ENCODE assay signal across 34 cellular contexts in the genomic region with DNA sequence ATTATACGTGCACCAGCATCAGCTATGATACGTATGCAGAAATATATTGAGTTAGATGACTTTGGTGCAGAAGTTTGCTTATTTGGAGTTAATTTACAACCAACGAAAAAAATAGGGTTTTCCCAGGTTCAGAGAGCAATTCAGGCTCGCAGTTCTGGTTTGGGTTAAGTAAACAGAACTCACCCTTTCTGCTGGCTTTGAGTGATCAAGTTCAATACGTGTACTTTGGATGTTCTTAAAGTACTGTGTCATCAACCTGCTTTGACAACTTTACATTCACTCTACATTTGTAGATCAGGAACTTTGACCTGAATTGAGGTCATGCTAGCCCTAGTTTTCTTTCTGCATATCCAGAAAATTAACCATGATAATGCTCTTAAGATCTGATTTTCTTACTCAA. TPM values are rescaled to one million over a fixed set of nuclear protein-coding genes. Genes with fewer than 3 reads are reported as not detected.
"Had no signal": no experiment of that assay in that cellular context is flagged by ENCODE, and none has a peak within 500 bp of the region (broad histone marks: within the 10 kb centered on the region; RNA-seq: fewer than 3 reads in every experiment).

No MANE protein-coding gene starts in this region.

- H3K36me3 Mint-ChIP-seq: immature natural killer cell; mesothelial cell of epicardium; naive thymus-derived CD8-positive, alpha-beta T cell had no signal

- H3K4me3 Mint-ChIP-seq: central memory CD8-positive, alpha-beta T cell; effector memory CD8-positive, alpha-beta T cell; immature natural killer cell; mesothelial cell of epicardium; naive thymus-derived CD8-positive, alpha-beta T cell; nephron progenitor cell had no signal

- H3K4me3 ChIP-seq: coronary artery, esophagus squamous epithelium, heart right ventricle, prostate gland, skin epidermis, stomach, tibial artery, upper lobe of left lung had no signal

- H3K27me3 Mint-ChIP-seq: central memory CD8-positive, alpha-beta T cell had no signal

- H3K27ac ChIP-seq: coronary artery, esophagus squamous epithelium, heart right ventricle, prostate gland, skin epidermis, stomach, tibial artery, upper lobe of left lung had no signal

- ATAC-seq: effector memory CD8-positive, alpha-beta T cell; heart right ventricle; naive thymus-derived CD8-positive, alpha-beta T cell; right cardiac atrium had no signal

- H3K27ac Mint-ChIP-seq: effector memory CD8-positive, alpha-beta T cell; immature natural killer cell; mesothelial cell of epicardium; naive thymus-derived CD8-positive, alpha-beta T cell; nephron progenitor cell had no signal

- DNase-seq: dermis blood vessel endothelial cell; effector memory CD8-positive, alpha-beta T cell; erythroblast; esophagus squamous epithelium; foreskin melanocyte; glutamatergic neuron; heart right ventricle; hypothalamus; immature natural killer cell; islet precursor cell; kidney glomerular epithelial cell; mesenchymal stem cell; naive thymus-derived CD8-positive, alpha-beta T cell; nephron progenitor cell; nucleus accumbens; right cardiac atrium; stimulated activated CD4-positive, alpha-beta T cell treated with anti-CD3 and anti-CD28 coated beads, Interleukin-15, amount 100 ng/mL, for 24 hours; stimulated activated CD4-positive, alpha-beta T cell treated with anti-CD3 and anti-CD28 coated beads, Interleukin-2, amount 100 ng/mL, for 48 hours; stimulated activated naive CD4-positive, alpha-beta T cell; stomach; tibial artery; upper lobe of left lung had no signal

- H3K36me3 ChIP-seq: esophagus squamous epithelium, heart right ventricle, prostate gland, stomach, tibial artery, upper lobe of left lung had no signal

- H3K9me3 Mint-ChIP-seq: central memory CD8-positive, alpha-beta T cell; effector memory CD8-positive, alpha-beta T cell; immature natural killer cell; mesothelial cell of epicardium; naive thymus-derived CD8-positive, alpha-beta T cell; nephron progenitor cell had no signal

- FAIRE-seq: endometrium, urothelium cell line had no signal

- H3K4me1 Mint-ChIP-seq: central memory CD8-positive, alpha-beta T cell; immature natural killer cell; mesothelial cell of epicardium; naive thymus-derived CD8-positive, alpha-beta T cell had no signal

- H3K9me3 ChIP-seq: esophagus squamous epithelium, heart right ventricle, prostate gland, stomach, tibial artery, upper lobe of left lung had no signal

- H3K27me3 ChIP-seq: esophagus squamous epithelium, heart right ventricle, stomach, tibial artery, upper lobe of left lung had no signal

- H3K4me1 ChIP-seq: esophagus squamous epithelium, heart right ventricle, prostate gland, stomach, tibial artery, upper lobe of left lung had no signal

RNA-seq across cellular contexts. Expression of gene ACOT12, which starts 40.7 kb away (rescaled TPM):
- total RNA-seq: chondrocyte; dermis blood vessel endothelial cell; esophagus squamous epithelium; heart right ventricle; lung microvascular endothelial cell; mesothelial cell of epicardium; myocyte; naive thymus-derived CD8-positive, alpha-beta T cell; osteocyte; right cardiac atrium; stomach; subcutaneous adipose tissue; upper lobe of left lung had no signal
- polyA plus RNA-seq: immature natural killer cell; naive thymus-derived CD8-positive, alpha-beta T cell; right cardiac atrium; stomach had no signal
